Comparison of ENCODE assay signal across 8 cellular contexts in genomic region chr11:86592659-86593451, GRCh38.
A peak's percentile ranks its signal among the peaks of the same experiment; 100 is the strongest.
DNase-seq lines count a peak whose midpoint lies in the region; ATAC-seq and TF ChIP-seq lines count a peak whose summit lies in the region.

No MANE protein-coding gene starts in this region.

- H3K9ac ChIP-seq in liver (ENCODE audit: low read depth in 1 of 2, low read length in 2 of 2): no peak overlapping the region

- no peak overlapping the region for H3K27ac Mint-ChIP-seq in T-helper 17 cell

- H3K36me3 Mint-ChIP-seq in T-helper 17 cell (ENCODE audit: low read depth): no peaks in the 10 kb centered on the region

- TF ChIP-seq RAD21 in liver (IDR thresholded peaks at IDR 0.05): no peak

- 71% methylated on average over 5 of the region's 5 CpGs for WGBS in liver

- H3K9me3 ChIP-seq in T-helper 17 cell (ENCODE audit: control insufficient read depth, low read length, poor library complexity, severe bottlenecking) (no peaks in the 10 kb centered on the region), liver (ENCODE audit: control insufficient read depth in 4 of 4, low read length in 3 of 4) (no peaks in the 10 kb centered on the region)

- DNase-seq in NCI-H1105 (lab: John Stamatoyannopoulos, UW) (peak; percentile 69), T-helper 17 cell (peak in 1 of 3 donors; percentile 11), amniotic epithelial cell (ENCODE audit: low read depth) (peak; percentile 91), NCI-H524 treated with DMSO at 0.1 percent for 48 hours (lab: John Stamatoyannopoulos, UW) (no peak)
- DNase-seq in stimulated activated CD8-positive, alpha-beta memory T cell treated with anti-CD3 and anti-CD28 coated beads, Interleukin-15, amount 100 ng/mL, for 4 hours (ENCODE audit: low read depth in 2 of 2): peak; percentile 24 to 66

- H3K4me1 ChIP-seq in liver (ENCODE audit: control insufficient read depth in 4 of 4, insufficient read depth in 4 of 4, low read length in 3 of 4): no peaks in the 10 kb centered on the region

- no peaks in the 10 kb centered on the region for H3K36me3 ChIP-seq in liver (ENCODE audit: control insufficient read depth in 4 of 4, insufficient read depth in 3 of 4, low read depth in 1 of 4, low read length in 3 of 4)

- H3K4me3 Mint-ChIP-seq in T-helper 17 cell: no peak overlapping the region

- H3K27me3 ChIP-seq in liver (ENCODE audit: control insufficient read depth in 4 of 4, insufficient read depth in 4 of 4, low read length in 3 of 4): no peaks in the 10 kb centered on the region

- ATAC-seq in GM18519 (IDR thresholded peaks at IDR 0.05; ENCODE audit: low FRiP score, unreplicated experiment) (peak; percentile 98), HG02852 (IDR thresholded peaks at IDR 0.05; ENCODE audit: unreplicated experiment) (peak; percentile 92), T-helper 17 cell (peak; percentile 58)

- TF ChIP-seq CTCF in liver (IDR thresholded peaks at IDR 0.05; ENCODE audit: low read depth, low read length, missing input control): no peak

- peak overlapping the region in 1 of 2 donors; percentile 29 for H3K27ac ChIP-seq in liver (ENCODE audit: low read depth in 1 of 2, low read length in 2 of 2)

- H3K4me1 Mint-ChIP-seq in T-helper 17 cell: peaks cover 5% of the 10 kb centered on the region

- no peak overlapping the region for H3K4me3 ChIP-seq in liver (ENCODE audit: low read depth in 1 of 3, low read length in 3 of 3)

- H3K27me3 Mint-ChIP-seq in T-helper 17 cell: no peaks in the 10 kb centered on the region

TF ChIP-seq in liver, 16 proteins besides CTCF, POLR2A, EP300 and RAD21:
- no peak for TF ChIP-seq FOXA2 (IDR thresholded peaks at IDR 0.05)
- TF ChIP-seq RXRA (IDR thresholded peaks at IDR 0.05): peak in 1 of 2 donors; percentile 45
- TF ChIP-seq MAX (IDR thresholded peaks at IDR 0.05): no peak
- TF ChIP-seq NR2F2 (IDR thresholded peaks at IDR 0.05): peak; percentile 52
- no peak for TF ChIP-seq FOXA1 (IDR thresholded peaks at IDR 0.05)
- peak; percentile 25 for TF ChIP-seq SP1 (IDR thresholded peaks at IDR 0.05)
- TF ChIP-seq, protein P1, sequence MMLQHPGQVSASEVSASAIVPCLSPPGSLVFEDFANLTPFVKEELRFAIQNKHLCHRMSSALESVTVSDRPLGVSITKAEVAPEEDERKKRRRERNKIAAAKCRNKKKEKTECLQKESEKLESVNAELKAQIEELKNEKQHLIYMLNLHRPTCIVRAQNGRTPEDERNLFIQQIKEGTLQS (IDR thresholded peaks at IDR 0.05): no peak
- peak in 1 of 2 donors; percentile 18 for TF ChIP-seq HNF4A (conservative IDR thresholded peaks at IDR 0.05)
- peak; percentile 87 to 94 for TF ChIP-seq JUND (IDR thresholded peaks at IDR 0.05)
